ENCODE assay signal across 21 cellular contexts in the genomic region with DNA sequence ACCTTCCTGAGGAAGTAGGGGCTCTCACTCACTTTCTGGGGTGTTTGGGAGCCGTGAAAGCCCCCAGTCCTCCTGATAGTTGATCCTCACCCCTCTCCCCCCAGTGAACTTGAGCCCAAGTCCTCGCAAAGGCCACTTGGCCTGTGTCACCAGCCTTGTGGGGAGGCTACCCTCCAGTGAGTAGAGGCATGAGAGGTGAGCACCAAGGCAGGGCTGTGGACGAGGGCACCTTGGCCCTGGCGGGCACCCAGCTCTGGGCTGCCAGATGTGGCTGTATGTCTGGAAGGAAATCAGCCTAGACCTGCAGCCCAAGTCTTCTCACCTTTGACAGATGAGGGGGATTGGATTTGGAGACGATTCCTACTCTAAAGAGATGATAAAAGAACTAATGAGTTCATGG. TPM values are rescaled to one million over a fixed set of nuclear protein-coding genes. Genes with fewer than 3 reads are reported as not detected.
DNase-seq lines count a peak whose midpoint lies in the region; ATAC-seq lines count a peak whose summit lies in the region.
"Had no signal": no experiment of that assay in that cellular context is flagged by ENCODE, and none has a peak within 500 bp of the region (broad histone marks: within the 10 kb centered on the region; RNA-seq: fewer than 3 reads in every experiment).

No MANE protein-coding gene starts in this region.

- H3K4me1 ChIP-seq in SJCRH30 = peaks cover 45% of the 10 kb centered on the region

- H3K4me3 ChIP-seq in SJCRH30 = no peak overlapping the region

- H3K27me3 Mint-ChIP-seq in activated T-cell treated with anti-CD3 and anti-CD28 coated beads, Interleukin-2, amount 50 U/mL, for 24 hours = no peaks in the 10 kb centered on the region
- peaks cover 5 to 8% (median 5%) of the 10 kb centered on the region in 3 donors for H3K27me3 Mint-ChIP-seq in immature natural killer cell (ENCODE audit: low read depth in 3 of 3)

- H3K9me3 ChIP-seq in SJCRH30 (replicated peaks) = no peaks in the 10 kb centered on the region

- peaks cover under 1% of the 10 kb centered on the region; the same call in 1 of the 2 replicates for H3K36me3 ChIP-seq in SJCRH30

- peak overlapping the region; percentile 81 for H3K27ac ChIP-seq in SJCRH30
- peak overlapping the region; percentile 64 for H3K27ac ChIP-seq in layer of hippocampus (ENCODE audit: low read depth, low read length)
- peak overlapping the region; percentile 6 for H3K27ac ChIP-seq in substantia nigra (ENCODE audit: low read depth, low read length, poor library complexity, severe bottlenecking)

- H3K4me3 Mint-ChIP-seq in activated T-cell treated with anti-CD3 and anti-CD28 coated beads, Interleukin-2, amount 50 U/mL, for 24 hours = no peak overlapping the region
- peak overlapping the region in 1 of 5 donors; percentile 14 for H3K4me3 Mint-ChIP-seq in immature natural killer cell

- peak overlapping the region; percentile 44 for H3K27ac Mint-ChIP-seq in activated T-cell treated with anti-CD3 and anti-CD28 coated beads, Interleukin-2, amount 50 U/mL, for 24 hours
- no peak overlapping the region for H3K27ac Mint-ChIP-seq in immature natural killer cell
- H3K27ac Mint-ChIP-seq: CD8-positive, alpha-beta T cell had no signal

- no peak for DNase-seq in activated T-cell treated with anti-CD3 and anti-CD28 coated beads, Interleukin-2, amount 50 U/mL, for 24 hours
- no peak for DNase-seq in activated T-cell treated with anti-CD3 and anti-CD28 coated beads for 4 hours
- DNase-seq in SJCRH30 = no peak
- DNase-seq in substantia nigra (lab: John Stamatoyannopoulos, UW) = no peak
- DNase-seq in ecto neural progenitor cell (ENCODE audit: low spot score) = no peak
- no peak for DNase-seq in immature natural killer cell
- DNase-seq: 8988T; Calu3; CD8-positive, alpha-beta T cell; GF-D8; IMR-90; NCI-H1048; NCI-H1436; NCI-H1930; NCI-H524 treated with DMSO at 0.1 percent for 48 hours had no signal

- H3K4me1 Mint-ChIP-seq in activated T-cell treated with anti-CD3 and anti-CD28 coated beads, Interleukin-2, amount 50 U/mL, for 24 hours (ENCODE audit: low read depth) = peaks cover 44% of the 10 kb centered on the region
- peaks cover 26 to 46% of the 10 kb centered on the region in 2 donors for H3K4me1 Mint-ChIP-seq in immature natural killer cell

- ATAC-seq in HG02642 (IDR thresholded peaks at IDR 0.05; ENCODE audit: poor library complexity, unreplicated experiment) = no peak
- ATAC-seq: CD8-positive, alpha-beta T cell had no signal

- H3K36me3 Mint-ChIP-seq in activated T-cell treated with anti-CD3 and anti-CD28 coated beads, Interleukin-2, amount 50 U/mL, for 24 hours (ENCODE audit: low read depth) = peaks cover 9% of the 10 kb centered on the region
- H3K36me3 Mint-ChIP-seq in immature natural killer cell = peaks cover 0 to 4% (median 4%) of the 10 kb centered on the region in 3 donors

- H3K9me3 Mint-ChIP-seq in activated T-cell treated with anti-CD3 and anti-CD28 coated beads, Interleukin-2, amount 50 U/mL, for 24 hours = no peaks in the 10 kb centered on the region
- no peaks in the 10 kb centered on the region for H3K9me3 Mint-ChIP-seq in immature natural killer cell
- H3K9me3 Mint-ChIP-seq: CD8-positive, alpha-beta T cell had no signal

- H3K27me3 ChIP-seq in SJCRH30 (no peaks in the 10 kb centered on the region), layer of hippocampus (ENCODE audit: control insufficient read depth, insufficient read depth, low read length) (no peaks in the 10 kb centered on the region)

RNA-seq across cellular contexts. Expression of gene TTYH2, which starts 3.1 kb away (rescaled TPM):
- total RNA-seq in SJCRH30 (2014; rRNA removed; shearing (Covaris generic)) = 45.8 and 53.0 TPM in 2 replicates
- 1 to 10 TPM in 2 of 3 donors, under 1 TPM in 1; 0.15 to 2.0 (median 1.1) TPM for polyA plus RNA-seq in immature natural killer cell

RNA-seq across cellular contexts. Expression of gene RPL38, which starts 13.0 kb away (rescaled TPM):
- total RNA-seq in SJCRH30 (2014; rRNA removed; shearing (Covaris generic)) = 5,758 and 5,854 TPM in 2 replicates
- 1,000 to 10,000 TPM in 1 of 3 donors, 100 to 1,000 TPM in 2; 638 to 1,583 (median 956) TPM for polyA plus RNA-seq in immature natural killer cell

RNA-seq across cellular contexts. Expression of gene DNAI2, which starts 57.5 kb away (rescaled TPM):
- total RNA-seq in SJCRH30 (2014; rRNA removed; shearing (Covaris generic)) = not detected in 2 replicates
- polyA plus RNA-seq in immature natural killer cell = under 1 TPM in 1 of 3 donors, not detected in 2; 0.74 TPM
- total RNA-seq: Calu3, H4, IMR-90, M059J, SK-MEL-5 had no signal
- polyA plus RNA-seq: AG04450, IMR-90 had no signal

Comparison
In these comparisons a context has a peak if more than half of its experiments do, and no peak if none do; other contexts are left out.
1. H3K27ac ChIP-seq: peak in every context shown above with its lines; median percentile 81 in SJCRH30; 64 in layer of hippocampus; 6 in substantia nigra.